Comparison of ENCODE assay signal across 19 cellular contexts in the genomic region with DNA sequence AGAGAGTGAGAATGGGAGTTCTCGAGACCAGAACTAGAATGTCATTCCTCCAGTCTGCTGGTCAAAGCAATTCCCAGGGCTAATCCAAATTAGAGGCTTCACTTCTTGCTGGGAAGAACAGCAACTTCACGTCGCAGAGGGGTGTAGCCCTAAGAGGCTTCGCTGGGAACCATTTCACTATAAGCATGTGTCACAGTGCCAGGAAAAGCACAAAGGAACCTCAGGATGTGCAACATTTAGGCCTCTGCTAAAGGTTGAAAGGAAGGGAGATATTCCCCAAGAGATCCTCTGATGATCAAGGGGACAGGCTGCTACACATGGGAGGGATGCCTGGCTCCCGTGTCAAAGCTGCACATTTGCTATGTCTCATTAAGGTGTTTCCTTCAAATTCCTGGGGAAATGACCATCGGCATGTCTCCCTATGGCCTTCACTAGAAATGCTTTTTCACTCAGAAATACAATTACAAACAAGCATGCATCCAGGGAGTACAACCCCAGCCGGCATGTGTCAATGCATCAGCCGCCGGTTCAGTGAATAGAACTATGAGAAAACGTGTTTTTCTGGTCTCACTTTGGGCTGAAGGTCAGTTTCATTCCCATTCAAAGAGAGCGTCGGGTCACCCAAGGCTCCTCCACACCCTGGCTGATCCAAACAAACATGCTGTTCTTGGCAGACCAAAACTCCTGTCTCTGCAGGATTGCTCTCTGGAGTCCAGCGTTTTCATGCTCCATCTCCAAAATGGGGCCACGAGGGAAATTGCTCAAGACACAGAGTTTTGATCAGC. TPM values are rescaled to one million over a fixed set of nuclear protein-coding genes. Genes with fewer than 3 reads are reported as not detected.
A peak's percentile ranks its signal among the peaks of the same experiment; 100 is the strongest.
DNase-seq lines count a peak whose midpoint lies in the region; ATAC-seq and TF ChIP-seq lines count a peak whose summit lies in the region.
"Had no signal": no experiment of that assay in that cellular context is flagged by ENCODE, and none has a peak within 500 bp of the region (broad histone marks: within the 10 kb centered on the region; RNA-seq: fewer than 3 reads in every experiment).

No MANE protein-coding gene starts in this region.

- peak overlapping the region; percentile 66 for H3K27ac ChIP-seq in left ventricle myocardium inferior (replicated peaks)
- peak overlapping the region in 3 of 4 donors; percentile 10 to 61 (median 48) for H3K27ac ChIP-seq in gastrocnemius medialis
- peak overlapping the region; percentile 39 to 61 (median 51) for H3K27ac ChIP-seq in transverse colon
- H3K27ac ChIP-seq: SJCRH30 had no signal

- no peaks in the 10 kb centered on the region for H3K9me3 ChIP-seq in left ventricle myocardium inferior (replicated peaks)
- H3K9me3 ChIP-seq in gastrocnemius medialis = no peaks in the 10 kb centered on the region
- H3K9me3 ChIP-seq in transverse colon = no peaks in the 10 kb centered on the region
- H3K9me3 ChIP-seq: MG63 had no signal

- H3K27me3 ChIP-seq in left ventricle myocardium inferior (ENCODE audit: low read depth) (no peaks in the 10 kb centered on the region), gastrocnemius medialis (no peaks in the 10 kb centered on the region), transverse colon (no peaks in the 10 kb centered on the region)
- H3K27me3 ChIP-seq: MG63, SJCRH30 had no signal

- intact Hi-C loops in left ventricle myocardium inferior (cut with micrococcal nuclease) (no loop called here), gastrocnemius medialis (cut with DNase I; ENCODE audit: low total_unique reads) (no loop called here), transverse colon (cut with DNase I; ENCODE audit: low total_unique reads) (no loop called here)

- DNase-seq in cerebellar cortex (ENCODE audit: low spot score) (peak; percentile 4), left ventricle myocardium inferior (peak; percentile 45), gastrocnemius medialis (peak; percentile 27 to 58), transverse colon (no peak), SIG-M5 treated with dmso at 0.1 percent for 504 hours (lab: John Stamatoyannopoulos, UW; ENCODE audit: unreplicated experiment) (no peak)
- DNase-seq: AML-193; CD4-positive, CD25-positive, alpha-beta regulatory T cell; DND-41; GF-D8; MG63; NCI-H1092 treated with DMSO at 0.1 percent for 48 hours; NCI-H1694 treated with DMSO at 0.1 percent for 48 hours; NCI-H2171 treated with DMSO at 0.1 percent for 48 hours; NCI-H82; SJCRH30 had no signal

- TF ChIP-seq POLR2A in gastrocnemius medialis (IDR thresholded peaks at IDR 0.05) (no peak), transverse colon (IDR thresholded peaks at IDR 0.05) (no peak)

- H3K4me3 ChIP-seq in left ventricle myocardium inferior (no peak overlapping the region), gastrocnemius medialis (no peak overlapping the region), transverse colon (no peak overlapping the region)
- H3K4me3 ChIP-seq: MG63, SJCRH30 had no signal

- H3K4me1 ChIP-seq in left ventricle myocardium inferior = peaks cover 36% of the 10 kb centered on the region
- no peaks in the 10 kb centered on the region for H3K4me1 ChIP-seq in gastrocnemius medialis
- H3K4me1 ChIP-seq in transverse colon = peaks cover 0 to 5% (median 0%) of the 10 kb centered on the region in 4 donors

- ATAC-seq in gastrocnemius medialis (peak; percentile 79 to 83), HG02852 (IDR thresholded peaks at IDR 0.05; ENCODE audit: unreplicated experiment) (no peak), GM18861 (IDR thresholded peaks at IDR 0.05; ENCODE audit: unreplicated experiment) (no peak), GM19452 (IDR thresholded peaks at IDR 0.05; ENCODE audit: unreplicated experiment) (no peak)
- ATAC-seq: HepG2 had no signal

- TF ChIP-seq CTCF in left ventricle myocardium inferior (IDR thresholded peaks at IDR 0.05; ENCODE audit: borderline replicate concordance) = no peak
- TF ChIP-seq CTCF in gastrocnemius medialis (IDR thresholded peaks at IDR 0.05 in 4 of 5, conservative IDR thresholded peaks at IDR 0.05 in 1 of 5) = no peak
- no peak for TF ChIP-seq CTCF in transverse colon (IDR thresholded peaks at IDR 0.05)

- TF ChIP-seq EP300 in transverse colon (IDR thresholded peaks at IDR 0.05; ENCODE audit: low read depth) = no peak

- 68 to 76% methylated on average over 6 to 14 of the region's 14 CpGs for WGBS in transverse colon (ENCODE audit: low coverage in 1 of 2), 2 donors

- in situ Hi-C loops in gastrocnemius medialis (cut with MboI; ENCODE audit: low sequenced_read_pairs in 4 of 4) = no loop called here
- in situ Hi-C loops in transverse colon (cut with MboI; ENCODE audit: low pct_ligation_motif_present in 1 of 4, low pct_unique_long_range_greater_than_20kb in 1 of 4, low sequenced_read_pairs in 3 of 4) = no loop called here

- H3K36me3 ChIP-seq in left ventricle myocardium inferior = no peaks in the 10 kb centered on the region
- H3K36me3 ChIP-seq in gastrocnemius medialis = no peaks in the 10 kb centered on the region
- no peaks in the 10 kb centered on the region for H3K36me3 ChIP-seq in transverse colon
- H3K36me3 ChIP-seq: MG63, SJCRH30 had no signal

RNA-seq across cellular contexts. Expression of gene NXT1, which starts 35.7 kb away (rescaled TPM):
- 7.3 TPM for total RNA-seq in left ventricle myocardium inferior
- 10 to 100 TPM; 15.2 to 17.9 (median 15.9) TPM for total RNA-seq in gastrocnemius medialis
- total RNA-seq in transverse colon = 10 to 100 TPM; 16.5 to 43.4 (median 22.8) TPM

RNA-seq across cellular contexts. Expression of gene GZF1, which starts 47.1 kb away (rescaled TPM):
- total RNA-seq in left ventricle myocardium inferior (24.9 TPM), gastrocnemius medialis (10 to 100 TPM; 10.1 to 23.0 (median 13.3) TPM), transverse colon (10 to 100 TPM in 2 of 4 donors, 1 to 10 TPM in 2; 4.9 to 23.3 (median 13.3) TPM)

Comparison
In these comparisons a context has a peak if more than half of its experiments do, and no peak if none do; other contexts are left out.
1. DNase-seq: peak in cerebellar cortex (single experiment), left ventricle myocardium inferior (single experiment) and gastrocnemius medialis (2 of 2); none in transverse colon (single experiment) and SIG-M5 treated with dmso at 0.1 percent for 504 hours (single experiment).
2. ATAC-seq: peak in gastrocnemius medialis (2 of 2); none in HG02852 (single experiment), GM18861 (single experiment) and GM19452 (single experiment).
3. Peak in every context shown above with its lines, with median percentiles within 50 percentile points of each other: H3K27ac ChIP-seq.